In the genomic region with DNA sequence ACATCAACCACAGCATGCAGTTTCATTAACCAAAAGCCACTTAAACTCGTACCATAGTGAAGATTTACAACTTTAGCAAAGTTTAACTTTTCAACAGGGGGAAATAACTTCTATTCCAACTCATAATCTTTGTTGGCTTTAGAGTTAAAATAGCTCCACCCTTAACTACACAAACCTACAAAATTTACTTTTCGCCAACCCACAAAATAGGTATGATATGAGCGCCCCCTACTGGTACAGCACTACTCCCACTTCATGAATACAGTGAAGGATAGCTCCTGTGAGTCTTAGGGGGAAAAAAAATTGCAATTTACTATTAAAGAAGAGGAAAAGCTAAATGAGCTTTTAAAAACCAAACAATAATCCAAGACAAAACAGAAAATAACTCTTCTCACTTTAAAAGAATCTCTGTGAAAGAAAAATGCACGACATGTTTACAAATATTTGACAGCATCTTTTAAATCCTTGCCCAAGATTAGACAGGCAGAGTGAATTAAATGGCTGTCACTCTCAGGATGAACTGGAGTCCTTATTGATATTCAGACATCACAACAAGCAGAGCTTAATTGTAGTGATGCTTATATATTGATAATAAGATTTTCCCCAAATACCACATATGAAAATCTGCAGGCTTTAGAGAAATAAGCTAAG, we compare ENCODE assay signal across 8 cellular contexts. TPM values are rescaled to one million over a fixed set of nuclear protein-coding genes. Genes with fewer than 3 reads are reported as not detected.
DNase-seq lines count a peak whose midpoint lies in the region; ATAC-seq and TF ChIP-seq lines count a peak whose summit lies in the region.

No MANE protein-coding gene starts in this region.

- H3K4me1 Mint-ChIP-seq in CD4-positive, CD25-positive, alpha-beta regulatory T cell, result peaks cover 0 to 11% (median 9%) of the 10 kb centered on the region in 4 donors
- H3K4me1 Mint-ChIP-seq in neural progenitor cell, result no peaks in the 10 kb centered on the region

- no peaks in the 10 kb centered on the region for H3K36me3 Mint-ChIP-seq in CD4-positive, CD25-positive, alpha-beta regulatory T cell
- H3K36me3 Mint-ChIP-seq in neural progenitor cell, result no peaks in the 10 kb centered on the region

- ATAC-seq in CD4-positive, CD25-positive, alpha-beta regulatory T cell (ENCODE audit: low read depth in 2 of 2), result peak; percentile 56 to 64
- ATAC-seq in GM19043 (IDR thresholded peaks at IDR 0.05; ENCODE audit: low read depth, unreplicated experiment) (peak; percentile 80), HG03565 (IDR thresholded peaks at IDR 0.05; ENCODE audit: unreplicated experiment) (peak; percentile 87)

- H3K4me3 ChIP-seq in CD4-positive, CD25-positive, alpha-beta regulatory T cell (ENCODE audit: low read depth, low read length), result no peak overlapping the region
- H3K4me3 ChIP-seq in OCI-LY7 (ENCODE audit: low read depth, low read length, poor library complexity, severe bottlenecking) (no peak overlapping the region), fibroblast of lung (replicated peaks in 1 of 4; ENCODE audit: control extremely low read depth in 1 of 4, insufficient read depth in 1 of 4, low read depth in 3 of 4, low read length in 4 of 4) (no peak overlapping the region), neural progenitor cell (no peak overlapping the region)

- CTCF ChIA-PET in OCI-LY7 (lab: Charles Lee; ENCODE audit: unreplicated experiment), result interaction anchor here (0.5 to 1.1 kb wide), 3 partner anchors 170 to 607 kb away, joined by 3 read pairs; no protein-coding TSS in a partner anchor

- H3K4me1 ChIP-seq in CD4-positive, CD25-positive, alpha-beta regulatory T cell (ENCODE audit: control insufficient read depth, insufficient read depth, low read length, poor library complexity, severe bottlenecking), result no peaks in the 10 kb centered on the region
- no peaks in the 10 kb centered on the region for H3K4me1 ChIP-seq in OCI-LY7 (ENCODE audit: insufficient read depth, low read length, poor library complexity, severe bottlenecking)
- H3K4me1 ChIP-seq in fibroblast of lung (ENCODE audit: control insufficient read depth, extremely low read depth, insufficient read depth, low read length), result no peaks in the 10 kb centered on the region
- no peaks in the 10 kb centered on the region for H3K4me1 ChIP-seq in neural progenitor cell

- H3K79me2 ChIP-seq in OCI-LY7 (ENCODE audit: insufficient read depth, low read depth, low read length) (no peaks in the 10 kb centered on the region), fibroblast of lung (ENCODE audit: control insufficient read depth, insufficient read depth, low read length) (no peaks in the 10 kb centered on the region), neural progenitor cell (ENCODE audit: low read depth) (no peaks in the 10 kb centered on the region)

- H3K9me3 Mint-ChIP-seq in CD4-positive, CD25-positive, alpha-beta regulatory T cell, result no peaks in the 10 kb centered on the region
- H3K9me3 Mint-ChIP-seq in neural progenitor cell, result no peaks in the 10 kb centered on the region

- POLR2A ChIA-PET in OCI-LY7 (lab: Charles Lee), result interaction anchor here (0.6 to 1.4 kb wide), 5 partner anchors 10 to 456 kb away, joined by 3 to 6 read pairs (median 3); no protein-coding TSS in a partner anchor

- H3K27ac Mint-ChIP-seq in CD4-positive, CD25-positive, alpha-beta regulatory T cell, result no peak overlapping the region
- no peak overlapping the region for H3K27ac Mint-ChIP-seq in neural progenitor cell

- H3K9me2 ChIP-seq in OCI-LY7 (ENCODE audit: insufficient read depth, low read length), result no peaks in the 10 kb centered on the region

- no peak overlapping the region for H3K4me3 Mint-ChIP-seq in CD4-positive, CD25-positive, alpha-beta regulatory T cell
- H3K4me3 Mint-ChIP-seq in neural progenitor cell, result no peak overlapping the region

- TF ChIP-seq CTCF in OCI-LY7 (conservative IDR thresholded peaks at IDR 0.05; ENCODE audit: low read length), result peak; percentile 100
- TF ChIP-seq CTCF in fibroblast of lung (conservative IDR thresholded peaks at IDR 0.05 in 1 of 2, IDR thresholded peaks at IDR 0.05 in 1 of 2; ENCODE audit: low read depth in 1 of 2, low read length in 2 of 2), result peak; percentile 84 to 93
- TF ChIP-seq CTCF in neural progenitor cell (IDR thresholded peaks at IDR 0.05), result peak; percentile 99

- intact Hi-C loops in OCI-LY7 (cut with micrococcal nuclease; ENCODE audit: unreplicated experiment), result loop anchor here (1.0 to 2.0 kb wide), 2 partner anchors 350 to 607 kb away; no protein-coding TSS in a partner anchor

- H4K20me1 ChIP-seq in OCI-LY7 (ENCODE audit: insufficient read depth, low read length) (no peaks in the 10 kb centered on the region), fibroblast of lung (ENCODE audit: control insufficient read depth, extremely low read depth, insufficient read depth, low read length) (no peaks in the 10 kb centered on the region), neural progenitor cell (ENCODE audit: low read depth) (no peaks in the 10 kb centered on the region)

- no TSS peak for BruUV-seq in OCI-LY7 (replicated peaks; lab: Mats Ljungman, UMichigan)

- peaks cover 6% of the 10 kb centered on the region for H3K27me3 ChIP-seq in CD4-positive, CD25-positive, alpha-beta regulatory T cell (ENCODE audit: control insufficient read depth, insufficient read depth, low read length)
- H3K27me3 ChIP-seq in fibroblast of lung (ENCODE audit: control insufficient read depth, insufficient read depth, low read length) (no peaks in the 10 kb centered on the region), neural progenitor cell (no peaks in the 10 kb centered on the region)

- no peaks in the 10 kb centered on the region for H3F3A ChIP-seq in neural progenitor cell (ENCODE audit: low read depth)

- DNase-seq in CD4-positive, CD25-positive, alpha-beta regulatory T cell, result peak; percentile 42 to 72 (median 69)
- DNase-seq in OCI-LY7 (ENCODE audit: low spot score), result peak; percentile 65
- peak; percentile 65 for DNase-seq in activated T-cell treated with anti-CD3 and anti-CD28 coated beads for 4 hours
- DNase-seq in fibroblast of lung (ENCODE audit: low read depth in 2 of 2), result peak; percentile 61 to 85
- DNase-seq in neural progenitor cell (ENCODE audit: low spot score), result peak; percentile 73
- DNase-seq in substantia nigra (lab: John Stamatoyannopoulos, UW), result peak in 30 of 49 donors; percentile 2 to 74 (median 35)

- H3K27me3 Mint-ChIP-seq in CD4-positive, CD25-positive, alpha-beta regulatory T cell, result peaks cover 10% of the 10 kb centered on the region
- peaks cover 2% of the 10 kb centered on the region for H3K27me3 Mint-ChIP-seq in neural progenitor cell (ENCODE audit: insufficient read depth, low read depth)

- no peak overlapping the region for H3K27ac ChIP-seq in CD4-positive, CD25-positive, alpha-beta regulatory T cell (ENCODE audit: insufficient read depth, low read length, poor library complexity, severe bottlenecking)
- H3K27ac ChIP-seq in OCI-LY7 (ENCODE audit: low read depth, low read length, poor library complexity, severe bottlenecking) (no peak overlapping the region), fibroblast of lung (ENCODE audit: insufficient read depth, low read length) (no peak overlapping the region), neural progenitor cell (no peak overlapping the region), substantia nigra (ENCODE audit: low read depth, low read length, poor library complexity, severe bottlenecking) (no peak overlapping the region)

- H3K9ac ChIP-seq in fibroblast of lung (ENCODE audit: insufficient read depth, low read length) (no peak overlapping the region), neural progenitor cell (no peak overlapping the region)

- no peaks in the 10 kb centered on the region for H3K36me3 ChIP-seq in CD4-positive, CD25-positive, alpha-beta regulatory T cell (ENCODE audit: control insufficient read depth, insufficient read depth, low read length)
- H3K36me3 ChIP-seq in OCI-LY7 (ENCODE audit: insufficient read depth, low read length) (no peaks in the 10 kb centered on the region), fibroblast of lung (ENCODE audit: control insufficient read depth, insufficient read depth, low read length) (no peaks in the 10 kb centered on the region), neural progenitor cell (no peaks in the 10 kb centered on the region)

- H3K9me3 ChIP-seq in CD4-positive, CD25-positive, alpha-beta regulatory T cell (ENCODE audit: control insufficient read depth in 2 of 2, low read length in 2 of 2), result no peaks in the 10 kb centered on the region
- H3K9me3 ChIP-seq in OCI-LY7 (ENCODE audit: low read length), result no peaks in the 10 kb centered on the region
- H3K9me3 ChIP-seq in fibroblast of lung (ENCODE audit: control insufficient read depth, insufficient read depth, low read depth, low read length), result no peaks in the 10 kb centered on the region
- no peaks in the 10 kb centered on the region for H3K9me3 ChIP-seq in neural progenitor cell (ENCODE audit: low read depth)

- H3K4me2 ChIP-seq in OCI-LY7 (ENCODE audit: low read length) (no peak overlapping the region), fibroblast of lung (ENCODE audit: extremely low read depth, insufficient read depth, low read length) (no peak overlapping the region), neural progenitor cell (no peak overlapping the region)

- H2AFZ ChIP-seq in OCI-LY7 (ENCODE audit: low read length) (peak overlapping the region; percentile 22; the same call in 1 of the 2 replicates), fibroblast of lung (ENCODE audit: low read length) (no peak overlapping the region), neural progenitor cell (replicated peaks) (peak overlapping the region; percentile 78)

RNA-seq across cellular contexts. Expression of a gene that starts 32.2 kb away (rescaled TPM):
- not detected for total RNA-seq in CD4-positive, CD25-positive, alpha-beta regulatory T cell
- polyA plus RNA-seq in CD4-positive, CD25-positive, alpha-beta regulatory T cell, result not detected
- total RNA-seq in OCI-LY7 (2014; rRNA removed; shearing (Covaris generic)), result not detected in 2 replicates
- total RNA-seq in OCI-LY7 (2022) (not detected in 2 replicates), fibroblast of lung (0.26 and 0.33 TPM in 2 replicates), neural progenitor cell (ENCODE audit: low replicate concordance) (0.56 and 1.7 TPM in 2 replicates)
- 0.50 and 0.87 TPM in 2 replicates for polyA plus RNA-seq in fibroblast of lung
- polyA plus RNA-seq in fibroblast of lung (2012), result 0.45 and 0.47 TPM in 2 replicates
- 1.3 TPM in 1 of 2 replicates, not detected in the other for polyA minus RNA-seq in fibroblast of lung (ENCODE audit: low replicate concordance)
